24 cellular contexts compared by ENCODE assay signal in genomic region chr20:388034-388994, GRCh38.
"Had no signal": no experiment of that assay in that cellular context is flagged by ENCODE, and none has a peak within 500 bp of the region (broad histone marks: within the 10 kb centered on the region; RNA-seq: fewer than 3 reads in every experiment).

No MANE protein-coding gene starts in this region.

- ATAC-seq: activated CD8-positive, alpha-beta memory T cell treated with anti-CD3 and anti-CD28 coated beads, Interleukin-2, amount 10 ng/mL, durations not matched to agents 7 days and 5 days; mucosa of descending colon had no signal

- H3K4me3 ChIP-seq: mucosa of descending colon, thyroid gland had no signal

- DNase-seq: activated CD4-positive, alpha-beta memory T cell treated with anti-CD3 and anti-CD28 coated beads, Interleukin-2, amount 10 ng/mL, durations not matched to agents 7 days and 5 days; activated CD4-positive, alpha-beta T cell treated with anti-CD3 and anti-CD28 coated beads for 1 hour; activated CD8-positive, alpha-beta memory T cell treated with anti-CD3 and anti-CD28 coated beads, Interleukin-2, amount 10 ng/mL, durations not matched to agents 7 days and 5 days; activated T-cell treated with anti-CD3 and anti-CD28 coated beads, Interleukin-2, amount 50 U/mL, for 1 hour; amygdala; caudate nucleus; endodermal cell; erythroblast; foreskin melanocyte; head of caudate nucleus; kidney; naive B cell; stimulated activated CD4-positive, alpha-beta T cell treated with anti-CD3 and anti-CD28 coated beads, Interleukin-2, amount 100 ng/mL, for 24 hours; stimulated activated naive CD4-positive, alpha-beta T cell treated with Interleukin-2 at 50 U/mL for 16 hours; SW 1271; T-helper 2 cell; thyroid gland; WERI-Rb-1 had no signal

- H3K27me3 ChIP-seq: thyroid gland had no signal

- H3K27ac Mint-ChIP-seq: activated CD4-positive, alpha-beta memory T cell treated with anti-CD3 and anti-CD28 coated beads, Interleukin-2, amount 10 ng/mL, durations not matched to agents 7 days and 5 days; activated CD8-positive, alpha-beta memory T cell treated with anti-CD3 and anti-CD28 coated beads, Interleukin-2, amount 10 ng/mL, durations not matched to agents 7 days and 5 days; activated naive CD8-positive, alpha-beta T cell; activated T-helper 2 cell treated with anti-CD3 and anti-CD28 coated beads, Interferon-gamma antibody, Interleukin-2, Interleukin-4, amounts not matched to agents 10 μg/mL and 5 μg/mL and 100 μg/mL, durations not matched to agents 14 hours and 24 hours and 36 hours; endodermal cell; progenitor cell of endocrine pancreas had no signal

- H3K9me3 ChIP-seq: mucosa of descending colon, thyroid gland had no signal

- H3K4me1 Mint-ChIP-seq: neural crest cell had no signal

- H3K4me3 Mint-ChIP-seq: activated CD4-positive, alpha-beta memory T cell treated with anti-CD3 and anti-CD28 coated beads, Interleukin-2, amount 10 ng/mL, durations not matched to agents 7 days and 5 days; activated CD8-positive, alpha-beta memory T cell treated with anti-CD3 and anti-CD28 coated beads, Interleukin-2, amount 10 ng/mL, durations not matched to agents 7 days and 5 days; activated naive CD8-positive, alpha-beta T cell; endodermal cell; neural crest cell had no signal

- H3K9me3 Mint-ChIP-seq: activated CD4-positive, alpha-beta memory T cell treated with anti-CD3 and anti-CD28 coated beads, Interleukin-2, amount 10 ng/mL, durations not matched to agents 7 days and 5 days; activated T-helper 2 cell treated with anti-CD3 and anti-CD28 coated beads, Interferon-gamma antibody, Interleukin-2, Interleukin-4, amounts not matched to agents 10 μg/mL and 5 μg/mL and 100 μg/mL, durations not matched to agents 14 hours and 24 hours and 36 hours; endodermal cell; naive B cell; neural crest cell had no signal

- FAIRE-seq: colon, kidney had no signal

- H3K27me3 Mint-ChIP-seq: activated CD4-positive, alpha-beta memory T cell treated with anti-CD3 and anti-CD28 coated beads, Interleukin-2, amount 10 ng/mL, durations not matched to agents 7 days and 5 days; activated CD8-positive, alpha-beta memory T cell treated with anti-CD3 and anti-CD28 coated beads, Interleukin-2, amount 10 ng/mL, durations not matched to agents 7 days and 5 days; activated naive CD8-positive, alpha-beta T cell; naive B cell had no signal

- H3K27ac ChIP-seq: thyroid gland, WERI-Rb-1 had no signal
